ENCODE assay signal across 19 cellular contexts in the genomic region with DNA sequence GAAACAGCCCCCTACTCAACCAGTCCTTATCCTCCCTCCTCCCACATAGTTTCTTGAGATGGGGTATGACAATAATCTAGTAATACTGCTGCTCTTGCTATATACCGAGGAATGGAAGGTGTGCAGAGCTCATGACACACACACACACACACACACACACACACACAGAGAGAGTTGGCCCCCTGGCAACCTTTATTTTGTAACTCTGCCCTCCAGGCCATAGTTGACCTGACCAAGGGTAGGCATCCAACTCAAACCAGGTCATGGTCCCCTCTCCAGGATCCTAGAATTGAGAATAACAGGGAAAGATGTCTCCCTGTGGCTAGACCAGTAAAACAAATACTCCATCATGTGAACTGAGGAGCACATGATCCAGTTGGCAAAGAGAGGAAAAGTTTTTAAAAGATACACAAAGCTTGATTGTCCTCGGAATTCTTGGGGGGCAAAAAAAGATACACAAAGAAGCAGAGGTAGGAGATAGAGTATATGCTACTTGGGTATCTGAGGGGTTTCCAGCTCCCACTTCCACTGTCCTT. TPM values are rescaled to one million over a fixed set of nuclear protein-coding genes. Genes with fewer than 3 reads are reported as not detected.
DNase-seq lines count a peak whose midpoint lies in the region; ATAC-seq and TF ChIP-seq lines count a peak whose summit lies in the region.
"Had no signal": no experiment of that assay in that cellular context is flagged by ENCODE, and none has a peak within 500 bp of the region (broad histone marks: within the 10 kb centered on the region; RNA-seq: fewer than 3 reads in every experiment).

No MANE protein-coding gene starts in this region.

- no peaks in the 10 kb centered on the region for H3K27me3 Mint-ChIP-seq in activated naive CD4-positive, alpha-beta T cell treated with anti-CD3 and anti-CD28 coated beads, Interleukin-2, amount 50 U/mL, for 24 hours
- no peaks in the 10 kb centered on the region for H3K27me3 Mint-ChIP-seq in stimulated activated memory B cell treated with anti-CD40 and anti-IgM and Interleukin-4, amounts not matched to agents 10 μg/mL and 1 μg/mL and 100 μg/mL, for 72 hours
- no peaks in the 10 kb centered on the region for H3K27me3 Mint-ChIP-seq in WTC11 (ENCODE audit: low read depth)

- H3K9me3 Mint-ChIP-seq in activated naive CD4-positive, alpha-beta T cell treated with anti-CD3 and anti-CD28 coated beads, Interleukin-2, amount 50 U/mL, for 24 hours, result no peaks in the 10 kb centered on the region
- H3K9me3 Mint-ChIP-seq in stimulated activated memory B cell treated with anti-CD40 and anti-IgM and Interleukin-4, amounts not matched to agents 10 μg/mL and 1 μg/mL and 100 μg/mL, for 72 hours, result no peaks in the 10 kb centered on the region
- H3K9me3 Mint-ChIP-seq in WTC11, result no peaks in the 10 kb centered on the region
- H3K9me3 Mint-ChIP-seq: neural progenitor cell had no signal

- CTCF ChIA-PET in Panc1 (lab: Charles Lee) (no interaction called here), WTC11 (lab: Charles Lee) (interaction anchor here (0.7 kb wide), 1 partner anchor 12 kb away, joined by 5 read pairs; no protein-coding TSS in a partner anchor)

- POLR2A ChIA-PET in Panc1 (lab: Charles Lee) (no interaction called here), WTC11 (lab: Charles Lee) (no interaction called here)

- H3K36me3 Mint-ChIP-seq in activated naive CD4-positive, alpha-beta T cell treated with anti-CD3 and anti-CD28 coated beads, Interleukin-2, amount 50 U/mL, for 24 hours, result peaks cover 3% of the 10 kb centered on the region
- peaks cover 8% of the 10 kb centered on the region for H3K36me3 Mint-ChIP-seq in stimulated activated memory B cell treated with anti-CD40 and anti-IgM and Interleukin-4, amounts not matched to agents 10 μg/mL and 1 μg/mL and 100 μg/mL, for 72 hours
- peaks cover 4% of the 10 kb centered on the region; the same call in 1 of the 2 replicates for H3K36me3 Mint-ChIP-seq in WTC11
- H3K36me3 Mint-ChIP-seq: neural progenitor cell had no signal

- peak overlapping the region; percentile 23 for H3K27ac Mint-ChIP-seq in activated naive CD4-positive, alpha-beta T cell treated with anti-CD3 and anti-CD28 coated beads, Interleukin-2, amount 50 U/mL, for 24 hours
- H3K27ac Mint-ChIP-seq in stimulated activated memory B cell treated with anti-CD40 and anti-IgM and Interleukin-4, amounts not matched to agents 10 μg/mL and 1 μg/mL and 100 μg/mL, for 72 hours, result peak overlapping the region; percentile 7
- no peak overlapping the region for H3K27ac Mint-ChIP-seq in WTC11
- H3K27ac Mint-ChIP-seq: neural progenitor cell had no signal

- H3K9me3 ChIP-seq in Panc1 (ENCODE audit: control insufficient read depth, insufficient read depth, low read depth, low read length), result no peaks in the 10 kb centered on the region
- H3K9me3 ChIP-seq: HAP-1, psoas muscle had no signal

- 0 out of 2 replicates have a peak, but pooled peaks cover 2% of the 10 kb centered on the region for H3K4me1 ChIP-seq in Panc1 (ENCODE audit: control insufficient read depth, insufficient read depth, low read length)
- H3K4me1 ChIP-seq: neural progenitor cell, psoas muscle had no signal

- H3K27ac ChIP-seq in Panc1 (ENCODE audit: low read length), result no peak overlapping the region
- H3K27ac ChIP-seq: C4-2B, neural progenitor cell, psoas muscle had no signal

- H3K36me3 ChIP-seq in Panc1 (ENCODE audit: control insufficient read depth, insufficient read depth, low read length), result no peaks in the 10 kb centered on the region

- no peaks in the 10 kb centered on the region for H3K27me3 ChIP-seq in Panc1 (ENCODE audit: control insufficient read depth, insufficient read depth, low read length)
- H3K27me3 ChIP-seq: neural progenitor cell had no signal

- TF ChIP-seq CTCF in Panc1 (IDR thresholded peaks at IDR 0.05), result no peak
- no peak for TF ChIP-seq CTCF in WTC11 (IDR thresholded peaks at IDR 0.05)

- peaks cover 64% of the 10 kb centered on the region for H3K4me1 Mint-ChIP-seq in activated naive CD4-positive, alpha-beta T cell treated with anti-CD3 and anti-CD28 coated beads, Interleukin-2, amount 50 U/mL, for 24 hours
- H3K4me1 Mint-ChIP-seq in stimulated activated memory B cell treated with anti-CD40 and anti-IgM and Interleukin-4, amounts not matched to agents 10 μg/mL and 1 μg/mL and 100 μg/mL, for 72 hours, result peaks cover 38% of the 10 kb centered on the region
- peaks cover 28% of the 10 kb centered on the region for H3K4me1 Mint-ChIP-seq in WTC11

- no peak overlapping the region for H3K4me3 Mint-ChIP-seq in activated naive CD4-positive, alpha-beta T cell treated with anti-CD3 and anti-CD28 coated beads, Interleukin-2, amount 50 U/mL, for 24 hours
- H3K4me3 Mint-ChIP-seq in stimulated activated memory B cell treated with anti-CD40 and anti-IgM and Interleukin-4, amounts not matched to agents 10 μg/mL and 1 μg/mL and 100 μg/mL, for 72 hours, result no peak overlapping the region
- H3K4me3 Mint-ChIP-seq in WTC11, result no peak overlapping the region
- H3K4me3 Mint-ChIP-seq: neural progenitor cell had no signal

- BruUV-seq in Panc1 (replicated peaks; lab: Mats Ljungman, UMichigan), result no TSS peak

- intact Hi-C loops in Panc1 (cut with micrococcal nuclease; ENCODE audit: unreplicated experiment), result no loop called here

- no peak for DNase-seq in activated naive CD4-positive, alpha-beta T cell treated with Interleukin-2 at 50 U/mL for 16 hours
- no peak for DNase-seq in Panc1 (ENCODE audit: low read depth, low spot score)
- peak; percentile 27 for DNase-seq in fibroblast of peridontal ligament (ENCODE audit: extremely low read depth)
- no peak for DNase-seq in WTC11 (ENCODE audit: low spot score)
- DNase-seq in NCI-H1694 treated with DMSO at 0.1 percent for 48 hours (lab: John Stamatoyannopoulos, UW), result no peak
- no peak for DNase-seq in NCI-H446 treated with DMSO at 0.1 percent for 48 hours (lab: John Stamatoyannopoulos, UW)
- DNase-seq: activated CD4-positive, alpha-beta T cell treated with anti-CD3 and anti-CD28 coated beads for 4 hours; activated CD8-positive, alpha-beta memory T cell treated with anti-CD3 and anti-CD28 coated beads, Interleukin-2, amount 50 U/mL, for 4 hours; activated gamma-delta T cell; DMS 273 treated with DMSO at 0.1 percent for 48 hours; left ventricle myocardium superior; NCI-H2107; NCI-H526; psoas muscle had no signal

- 0 out of 2 replicates have a peak, but pooled peaks have one; percentile 30 for ATAC-seq in Panc1
- no peak for ATAC-seq in stimulated activated memory B cell treated with anti-CD40 and anti-IgM and Interleukin-4, amounts not matched to agents 10 μg/mL and 1 μg/mL and 100 μg/mL, for 72 hours
- ATAC-seq in WTC11, result no peak
- ATAC-seq: left ventricle myocardium superior, psoas muscle had no signal

- H3K4me3 ChIP-seq in Panc1 (ENCODE audit: low read depth in 2 of 2, low read length in 2 of 2), result no peak overlapping the region
- H3K4me3 ChIP-seq: HAP-1, neural progenitor cell, psoas muscle had no signal

- in situ Hi-C loops in Panc1 (cut with HindIII; ENCODE audit: low pct_unique_long_range_greater_than_20kb, low sequenced_read_pairs), result no loop called here

TF ChIP-seq in WTC11, 78 proteins besides CTCF, POLR2A, EP300 and RAD21:
- TF ChIP-seq ZBTB43 (CRISPR knock-in tag; IDR thresholded peaks at IDR 0.05), result no peak
- TF ChIP-seq, protein P1, sequence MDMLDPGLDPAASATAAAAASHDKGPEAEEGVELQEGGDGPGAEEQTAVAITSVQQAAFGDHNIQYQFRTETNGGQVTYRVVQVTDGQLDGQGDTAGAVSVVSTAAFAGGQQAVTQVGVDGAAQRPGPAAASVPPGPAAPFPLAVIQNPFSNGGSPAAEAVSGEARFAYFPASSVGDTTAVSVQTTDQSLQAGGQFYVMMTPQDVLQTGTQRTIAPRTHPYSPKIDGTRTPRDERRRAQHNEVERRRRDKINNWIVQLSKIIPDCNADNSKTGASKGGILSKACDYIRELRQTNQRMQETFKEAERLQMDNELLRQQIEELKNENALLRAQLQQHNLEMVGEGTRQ (CRISPR knock-in tag; IDR thresholded peaks at IDR 0.05), result no peak
- no peak for TF ChIP-seq ZNF263 (CRISPR knock-in tag; IDR thresholded peaks at IDR 0.05; ENCODE audit: low read depth)
- TF ChIP-seq CBFB (CRISPR knock-in tag; IDR thresholded peaks at IDR 0.05; ENCODE audit: low read depth), result no peak

RNA-seq across cellular contexts. Expression of gene ERO1A, which starts 11.3 kb away (rescaled TPM):
- total RNA-seq in Panc1 (2021; ENCODE audit: unreplicated experiment) (83.3 TPM), WTC11 (2021) (44.6 to 58.8 TPM (median 57.8 TPM) in 3 replicates)
- 45.6 TPM for polyA plus RNA-seq in Panc1 (2012; ENCODE audit: insufficient read length)

RNA-seq across cellular contexts. Expression of gene PSMC6, which starts 22.9 kb away (rescaled TPM):
- 62.1 TPM for total RNA-seq in Panc1 (2021; ENCODE audit: unreplicated experiment)
- polyA plus RNA-seq in Panc1 (2012; ENCODE audit: insufficient read length), result 39.6 TPM
- 74.7 to 96.4 TPM (median 89.1 TPM) in 3 replicates for total RNA-seq in WTC11 (2021)

RNA-seq across cellular contexts. Expression of gene STYX, which starts 45.9 kb away (rescaled TPM):
- total RNA-seq in Panc1 (2021; ENCODE audit: unreplicated experiment), result 20.6 TPM
- 6.2 TPM for polyA plus RNA-seq in Panc1 (2012; ENCODE audit: insufficient read length)
- 21.1 to 22.8 TPM (median 21.4 TPM) in 3 replicates for total RNA-seq in WTC11 (2021)
